In genomic region chr12:108835860-108836634, GRCh38 we compare ENCODE assay signal across 1 cellular context.
TF ChIP-seq lines count a peak whose summit lies in the region.

No MANE protein-coding gene starts in this region.

TF ChIP-seq in HepG2, 621 proteins besides CTCF, POLR2A, EP300 and RAD21:
- no peak for TF ChIP-seq ZNF446 (CRISPR knock-in tag; IDR thresholded peaks at IDR 0.05)
- TF ChIP-seq IKZF4 (CRISPR knock-in tag; IDR thresholded peaks at IDR 0.05; ENCODE audit: borderline replicate concordance, low read depth, not compliant biosample characterization): no peak
- TF ChIP-seq KLF12 (CRISPR knock-in tag; IDR thresholded peaks at IDR 0.05; ENCODE audit: borderline replicate concordance): no peak
- no peak for TF ChIP-seq ZNF710 (CRISPR knock-in tag; IDR thresholded peaks at IDR 0.05; ENCODE audit: borderline replicate concordance)
TF ChIP-seq in HepG2: peak in this region for 0.
